Comparison of ENCODE assay signal across 7 cellular contexts in genomic region chr1:223832637-223832943, GRCh38. TPM values are rescaled to one million over a fixed set of nuclear protein-coding genes. Genes with fewer than 3 reads are reported as not detected.
A peak's percentile ranks its signal among the peaks of the same experiment; 100 is the strongest.
DNase-seq lines count a peak whose midpoint lies in the region; ATAC-seq and TF ChIP-seq lines count a peak whose summit lies in the region.

No MANE protein-coding gene starts in this region.

- H3K79me2 ChIP-seq in OCI-LY3 (ENCODE audit: low read length): peaks cover 89% of the 10 kb centered on the region

- H3K36me3 ChIP-seq in OCI-LY3 (replicated peaks; ENCODE audit: low read depth, low read length) (peaks cover 8% of the 10 kb centered on the region), endodermal cell (ENCODE audit: control insufficient read depth, insufficient read depth, low read length) (peaks cover 12% of the 10 kb centered on the region)

- H3K27me3 Mint-ChIP-seq in endodermal cell (ENCODE audit: insufficient read depth): no peaks in the 10 kb centered on the region

- no peaks in the 10 kb centered on the region for H3K36me3 Mint-ChIP-seq in endodermal cell (ENCODE audit: low read depth)

- TF ChIP-seq CTCF in OCI-LY3 (IDR thresholded peaks at IDR 0.05; ENCODE audit: low read depth, low read length) (no peak; the same call in 1 of the 2 replicates), endodermal cell (conservative IDR thresholded peaks at IDR 0.05) (no peak)

- H3K9me3 ChIP-seq in OCI-LY3 (ENCODE audit: insufficient read depth, low read length): no peaks in the 10 kb centered on the region
- no peaks in the 10 kb centered on the region for H3K9me3 ChIP-seq in endodermal cell (ENCODE audit: control insufficient read depth, low read length)

- no peak overlapping the region for H3K4me3 Mint-ChIP-seq in endodermal cell

- H3K9ac ChIP-seq in OCI-LY3 (ENCODE audit: low read length): peak overlapping the region; percentile 75
- H3K9ac ChIP-seq in endodermal cell (ENCODE audit: extremely low read depth, low read length, poor library complexity, severe bottlenecking): no peak overlapping the region

- no peak overlapping the region for H2AFZ ChIP-seq in OCI-LY3 (ENCODE audit: low read depth, low read length)

- no peaks in the 10 kb centered on the region for H3K9me3 Mint-ChIP-seq in endodermal cell

- WGBS in endodermal cell (ENCODE audit: insufficient coverage in 1 of 2, insufficient read length in 1 of 2), 2 experiments: 79 to 80% methylated on average over 2 to 3 of the region's 3 CpGs

- H3K27me3 ChIP-seq in OCI-LY3 (ENCODE audit: low read depth, low read length) (no peaks in the 10 kb centered on the region), endodermal cell (ENCODE audit: control insufficient read depth, insufficient read depth, low read length, poor library complexity, severe bottlenecking) (no peaks in the 10 kb centered on the region)

- H3K27ac ChIP-seq in OCI-LY3 (ENCODE audit: low read length) (peak overlapping the region; percentile 94), endodermal cell (ENCODE audit: low read depth, low read length) (no peak overlapping the region), skin epidermis (peak overlapping the region in 19 of 21 experiments; percentile 0 to 81 (median 60))

- peak overlapping the region; percentile 59 for H3K27ac Mint-ChIP-seq in endodermal cell

- H3K4me1 ChIP-seq in OCI-LY3 (ENCODE audit: low read length) (peaks cover 88% of the 10 kb centered on the region), endodermal cell (ENCODE audit: control insufficient read depth, insufficient read depth, low read length) (peaks cover 13% of the 10 kb centered on the region)

- peaks cover 46% of the 10 kb centered on the region for H4K20me1 ChIP-seq in OCI-LY3 (ENCODE audit: insufficient read depth, low read length)

- peak overlapping the region; percentile 88 for H3K4me2 ChIP-seq in OCI-LY3 (ENCODE audit: low read length)

- peaks cover 12% of the 10 kb centered on the region for H3K4me1 Mint-ChIP-seq in endodermal cell

- ATAC-seq in GM21529 (IDR thresholded peaks at IDR 0.05; ENCODE audit: unreplicated experiment): peak; percentile 45

- H3K4me3 ChIP-seq in OCI-LY3 (ENCODE audit: low read length) (peak overlapping the region; percentile 70), endodermal cell (ENCODE audit: low read length) (no peak overlapping the region), skin epidermis (no peak overlapping the region)

- DNase-seq in endodermal cell (peak; percentile 55), hepatic stellate cell (ENCODE audit: low spot score) (no peak), SHP77 treated with DMSO at 0.1 percent for 48 hours (lab: John Stamatoyannopoulos, UW) (no peak), NCI-H345 treated with DMSO at 0.1 percent for 48 hours (lab: John Stamatoyannopoulos, UW; ENCODE audit: unreplicated experiment) (no peak)

RNA-seq across cellular contexts. Expression of gene TP53BP2, which starts 13.2 kb away (rescaled TPM):
- 10 to 100 TPM; 53.6 to 59.8 TPM for total RNA-seq in endodermal cell
- polyA plus RNA-seq in endodermal cell (2013, experiment 1 of 2): 40.4 TPM
- polyA plus RNA-seq in endodermal cell (2013, experiment 2 of 2): 41.3 TPM
